ENCODE assay signal across 19 cellular contexts in the genomic region with DNA sequence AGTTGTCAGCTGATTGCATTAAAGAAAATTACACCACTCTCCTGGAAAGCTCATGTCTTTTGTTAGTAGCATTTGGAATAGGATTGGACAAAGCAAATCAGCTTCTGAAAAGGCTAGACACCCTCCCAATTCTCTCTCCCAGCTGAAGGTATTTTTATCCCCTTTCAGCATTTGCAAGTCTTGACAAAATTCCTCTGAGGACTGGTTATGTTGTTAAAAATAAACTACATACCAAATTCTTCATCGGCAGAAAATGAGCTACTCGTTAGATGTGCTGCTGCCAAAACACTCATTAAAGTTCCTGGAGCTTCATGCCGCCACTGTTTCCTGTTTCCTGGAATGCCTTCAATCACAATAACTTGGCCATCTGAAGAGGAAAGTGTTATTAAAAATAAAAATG. TPM values are rescaled to one million over a fixed set of nuclear protein-coding genes. Genes with fewer than 3 reads are reported as not detected.
DNase-seq lines count a peak whose midpoint lies in the region; ATAC-seq and TF ChIP-seq lines count a peak whose summit lies in the region.
"Had no signal": no experiment of that assay in that cellular context is flagged by ENCODE, and none has a peak within 500 bp of the region (broad histone marks: within the 10 kb centered on the region; RNA-seq: fewer than 3 reads in every experiment).

No MANE protein-coding gene starts in this region.

- DNase-seq in GM04503 (ENCODE audit: low read depth) = peak; percentile 54
- DNase-seq in adipocyte (ENCODE audit: low read depth) = peak; percentile 12
- DNase-seq in fibroblast of peridontal ligament (ENCODE audit: extremely low read depth) = peak; percentile 18
- DNase-seq in prostate gland (ENCODE audit: low spot score) = peak; percentile 8
- DNase-seq in stimulated activated CD4-positive, alpha-beta T cell treated with anti-CD3 and anti-CD28 coated beads, Interleukin-4, amount 100 ng/mL, for 24 hours = no peak
- DNase-seq in COLO668 (lab: John Stamatoyannopoulos, UW; ENCODE audit: unreplicated experiment) = no peak
- no peak for DNase-seq in testis
- DNase-seq: activated naive CD8-positive, alpha-beta T cell treated with anti-CD3 and anti-CD28 coated beads for 36 hours; endodermal cell; foreskin fibroblast; GDM1; KG1; NCI-H1092; NCI-H2107; NCI-H526 treated with DMSO at 0.1 percent for 48 hours; ovary; spleen had no signal

- no peak overlapping the region for H3K9ac ChIP-seq in adipocyte (ENCODE audit: low read length)

- TF ChIP-seq POLR2A in prostate gland (IDR thresholded peaks at IDR 0.05) (no peak), testis (IDR thresholded peaks at IDR 0.05) (no peak)

- no peaks in the 10 kb centered on the region for H3K4me1 ChIP-seq in adipocyte (ENCODE audit: control insufficient read depth, insufficient read depth, low read length)
- no peaks in the 10 kb centered on the region for H3K4me1 ChIP-seq in prostate gland (replicated peaks)
- no peaks in the 10 kb centered on the region for H3K4me1 ChIP-seq in testis
- H3K4me1 ChIP-seq: SJSA1, spleen had no signal

- H3K27ac ChIP-seq in prostate gland = no peak overlapping the region
- H3K27ac ChIP-seq in testis = no peak overlapping the region
- H3K27ac ChIP-seq: ovary, SJSA1 had no signal

- intact Hi-C loops in prostate gland (cut with DNase I) (no loop called here), testis (cut with DNase I; ENCODE audit: low total_unique reads) (no loop called here)

- H3K9me3 ChIP-seq in adipocyte (ENCODE audit: control insufficient read depth, low read length) = peaks cover 15% of the 10 kb centered on the region
- H3K9me3 ChIP-seq in prostate gland = no peaks in the 10 kb centered on the region
- H3K9me3 ChIP-seq in testis = no peaks in the 10 kb centered on the region
- H3K9me3 ChIP-seq: ovary, SJSA1 had no signal

- H3K27me3 ChIP-seq in adipocyte (replicated peaks; ENCODE audit: control insufficient read depth, insufficient read depth, low read length) (no peaks in the 10 kb centered on the region), prostate gland (replicated peaks; ENCODE audit: insufficient read depth) (no peaks in the 10 kb centered on the region), testis (no peaks in the 10 kb centered on the region)
- H3K27me3 ChIP-seq: ovary, SJSA1, spleen had no signal

- H3K36me3 ChIP-seq in adipocyte (ENCODE audit: control insufficient read depth, insufficient read depth, low read length, severe bottlenecking) (no peaks in the 10 kb centered on the region), prostate gland (no peaks in the 10 kb centered on the region), testis (ENCODE audit: low read depth, missing control alignments) (no peaks in the 10 kb centered on the region)
- H3K36me3 ChIP-seq: ovary, SJSA1, spleen had no signal

- H3K4me3 ChIP-seq in adipocyte (ENCODE audit: low read length) (no peak overlapping the region), prostate gland (no peak overlapping the region), testis (no peak overlapping the region)
- H3K4me3 ChIP-seq: ovary, SJSA1, spleen had no signal

- TF ChIP-seq CTCF in prostate gland (IDR thresholded peaks at IDR 0.05) = no peak
- TF ChIP-seq CTCF in testis (IDR thresholded peaks at IDR 0.05) = no peak

- WGBS in prostate gland = 14% methylated on average over 3 of the region's 3 CpGs
- WGBS in testis, 2 donors = 25 to 26% methylated on average over 3 of the region's 3 CpGs

- no peak for ATAC-seq in HG03469 (IDR thresholded peaks at IDR 0.05; ENCODE audit: unreplicated experiment)

RNA-seq across cellular contexts. Expression of gene UTP14C, which starts 37.1 kb away (rescaled TPM):
- total RNA-seq in prostate gland = 10 to 100 TPM; 19.1 to 26.1 TPM
- total RNA-seq in testis = 10 to 100 TPM; 18.8 to 22.4 TPM
- 9.7 TPM for polyA plus RNA-seq in testis (ENCODE audit: insufficient read depth, low read depth, low replicate concordance)

RNA-seq across cellular contexts. Expression of gene ALG11, which starts 49.4 kb away (rescaled TPM):
- total RNA-seq in prostate gland = 10 to 100 TPM; 28.9 to 34.1 TPM
- total RNA-seq in testis = 10 to 100 TPM; 24.4 to 36.5 TPM
- 14.5 TPM for polyA plus RNA-seq in testis (ENCODE audit: insufficient read depth, low read depth, low replicate concordance)

RNA-seq across cellular contexts. Expression of gene ATP7B, which starts 50.3 kb away (rescaled TPM):
- 1 to 10 TPM; 6.2 to 8.2 TPM for total RNA-seq in prostate gland
- 10 to 100 TPM; 18.7 to 41.3 TPM for total RNA-seq in testis
- polyA plus RNA-seq in testis (ENCODE audit: insufficient read depth, low read depth, low replicate concordance) = 47.9 TPM

Comparison
In these comparisons a context has a peak if more than half of its experiments do, and no peak if none do; other contexts are left out.
1. DNase-seq: peak in GM04503 (single experiment), adipocyte (single experiment), fibroblast of peridontal ligament (single experiment) and prostate gland (single experiment); none in stimulated activated CD4-positive, alpha-beta T cell treated with anti-CD3 and anti-CD28 coated beads, Interleukin-4, amount 100 ng/mL, for 24 hours (single experiment), COLO668 (single experiment) and testis (single experiment).